31 cellular contexts compared by ENCODE assay signal in the genomic region with DNA sequence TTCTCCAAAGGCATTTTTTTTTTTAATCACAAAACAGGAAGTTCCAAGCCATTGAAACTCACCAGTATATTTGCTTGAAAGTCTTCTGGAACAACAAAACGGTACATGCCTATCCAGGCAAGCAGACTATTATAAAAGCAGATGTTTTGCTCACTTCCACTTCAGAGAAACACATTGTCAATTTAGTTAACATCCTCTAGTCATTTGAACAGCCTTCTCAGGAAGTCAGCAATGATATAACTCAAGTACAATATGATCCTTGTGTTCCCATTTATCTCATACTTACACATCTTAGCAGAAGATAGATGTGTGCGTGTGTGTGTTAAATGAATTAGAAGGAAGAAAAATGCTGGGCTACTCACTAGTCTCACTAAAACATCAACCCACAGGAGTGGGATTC. TPM values are rescaled to one million over a fixed set of nuclear protein-coding genes. Genes with fewer than 3 reads are reported as not detected.
"Had no signal": no experiment of that assay in that cellular context is flagged by ENCODE, and none has a peak within 500 bp of the region (broad histone marks: within the 10 kb centered on the region; RNA-seq: fewer than 3 reads in every experiment).

No MANE protein-coding gene starts in this region.

- DNase-seq: activated B cell treated with CpG ODN at 0.5 μM for 24 hours; activated CD4-positive, alpha-beta memory T cell treated with anti-CD3 and anti-CD28 coated beads for 36 hours; activated CD4-positive, alpha-beta T cell treated with anti-CD3 and anti-CD28 coated beads for 4 hours; activated CD4-positive, alpha-beta T cell treated with anti-CD3 and anti-CD28 coated beads, Interleukin-2, amount 50 U/mL, for 1 hour; activated CD4-positive, CD25-positive, alpha-beta regulatory T cell treated with anti-CD3 and anti-CD28 coated beads, Interleukin-2, amount 50 U/mL, for 72 hours; activated CD8-positive, alpha-beta memory T cell treated with anti-CD3 and anti-CD28 coated beads, Interleukin-2, amount 50 U/mL, for 4 hours; activated effector memory CD4-positive, alpha-beta T cell treated with Interleukin-2 at 50 U/mL for 16 hours; activated naive CD4-positive, alpha-beta T cell treated with anti-CD3 and anti-CD28 coated beads, Interleukin-2, amount 10 ng/mL, durations not matched to agents 7 days and 5 days; activated naive CD8-positive, alpha-beta T cell treated with anti-CD3 and anti-CD28 coated beads, Interleukin-2, amount 50 U/mL, for 24 hours; activated T-cell treated with anti-CD3 and anti-CD28 coated beads, Interleukin-2, amount 50 U/mL, for 48 hours; anterior cingulate cortex; central memory CD4-positive, alpha-beta T cell; NCI-H1092 treated with DMSO at 0.1 percent for 48 hours; NCI-H1417; NCI-H146; NCI-H187; NCI-H2029 treated with DMSO at 0.1 percent for 48 hours; NCI-H2107; NCI-H2171; NCI-H510A; NCI-H526; NCI-H748 treated with DMSO at 0.1 percent for 48 hours; NK-92 treated with Interleukin-12 subunit alpha and Interleukin-12 subunit beta, amount 100 ng/mL, for 24 hours; PC-3; Peyer's patch; RPMI8226; SW 1271; T-helper 1 cell; T-helper 2 cell; T-helper 9 cell had no signal

- H3K9me3 ChIP-seq: Peyer's patch had no signal

- H3K27me3 ChIP-seq: Peyer's patch had no signal

- H3K4me3 ChIP-seq: Peyer's patch had no signal

- H3K36me3 ChIP-seq: Peyer's patch had no signal

- H3K27ac ChIP-seq: Peyer's patch, VCaP had no signal

- ATAC-seq: activated naive CD8-positive, alpha-beta T cell treated with anti-CD3 and anti-CD28 coated beads, Interleukin-2, amount 50 U/mL, for 24 hours; PC-3 had no signal

RNA-seq across cellular contexts. Expression of a gene that starts 30.4 kb away (rescaled TPM):
- total RNA-seq: activated CD4-positive, alpha-beta memory T cell treated with anti-CD3 and anti-CD28 coated beads for 36 hours had no signal
